Comparison of ENCODE assay signal across 24 cellular contexts in the genomic region with DNA sequence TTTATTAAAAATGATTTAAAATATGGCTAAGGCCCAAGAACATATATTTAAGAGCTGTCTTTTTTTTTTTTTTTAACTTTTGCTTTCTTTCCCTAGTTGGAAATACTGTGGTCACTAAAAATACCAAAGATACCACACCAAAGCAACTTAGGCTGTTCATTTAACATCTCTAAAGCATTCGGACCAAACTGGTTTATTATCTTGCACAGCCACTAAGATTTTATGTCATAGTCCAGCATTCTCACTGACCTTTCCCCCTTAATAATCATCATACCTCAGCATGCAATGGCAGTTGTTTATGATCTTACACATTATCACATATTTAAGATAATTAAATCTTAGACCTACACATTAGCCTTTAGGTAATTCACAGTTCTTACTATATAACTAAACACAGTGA.
A peak's percentile ranks its signal among the peaks of the same experiment; 100 is the strongest.
DNase-seq lines count a peak whose midpoint lies in the region; ATAC-seq, FAIRE-seq and TF ChIP-seq lines count a peak whose summit lies in the region.
"Had no signal": no experiment of that assay in that cellular context is flagged by ENCODE, and none has a peak within 500 bp of the region (broad histone marks: within the 10 kb centered on the region; RNA-seq: fewer than 3 reads in every experiment).

No MANE protein-coding gene starts in this region.

- no peak overlapping the region for H3K14ac ChIP-seq in trophoblast cell (ENCODE audit: low read length)

- H3K4me1 ChIP-seq in trophoblast cell (ENCODE audit: control insufficient read depth in 1 of 2, insufficient read depth in 2 of 2, low read length in 2 of 2): peaks cover 0 to 2% of the 10 kb centered on the region in 2 experiments
- H3K4me1 ChIP-seq: SJSA1 had no signal

- H2BK5ac ChIP-seq in trophoblast cell (ENCODE audit: low read depth, low read length, poor library complexity): no peak overlapping the region

- no peak overlapping the region for H4K91ac ChIP-seq in trophoblast cell (ENCODE audit: low read depth, low read length)

- no peak overlapping the region for H2AK5ac ChIP-seq in trophoblast cell (ENCODE audit: low read length)

- H2BK120ac ChIP-seq in trophoblast cell (ENCODE audit: insufficient read depth, low read length, poor library complexity): no peak overlapping the region

- no CpG with 5 or more reads among the region's 1 CpG for WGBS in trophoblast cell (ENCODE audit: extremely low coverage, insufficient coverage, insufficient read length)

- no peaks in the 10 kb centered on the region for H3K79me2 ChIP-seq in trophoblast cell (ENCODE audit: control insufficient read depth, insufficient read depth, low read length, poor library complexity)

- intact Hi-C loops in left ventricle myocardium superior (cut with micrococcal nuclease): no loop called here

- H3K9ac ChIP-seq in trophoblast cell (ENCODE audit: low read length): no peak overlapping the region

- no peak overlapping the region for H3K4me2 ChIP-seq in trophoblast cell (ENCODE audit: low read length)

- no peaks in the 10 kb centered on the region for H3K27me3 ChIP-seq in trophoblast cell (ENCODE audit: insufficient read depth, low read length)
- H3K27me3 ChIP-seq: SJSA1 had no signal

- H4K8ac ChIP-seq in trophoblast cell (ENCODE audit: low read depth, low read length): no peak overlapping the region

- peak; percentile 6 for DNase-seq in H4 (ENCODE audit: low spot score)
- DNase-seq in amniotic epithelial cell (ENCODE audit: low read depth): peak; percentile 21
- DNase-seq in glomerular visceral epithelial cell (ENCODE audit: extremely low spot score): peak; percentile 11
- DNase-seq in trophoblast cell: peak; percentile 26 to 93
- DNase-seq in left ventricle myocardium superior: no peak
- no peak for DNase-seq in NCI-H146 treated with DMSO at 0.1 percent for 48 hours (lab: John Stamatoyannopoulos, UW; ENCODE audit: unreplicated experiment)
- DNase-seq in GM12892 (ENCODE audit: insufficient read length): no peak
- DNase-seq in NCI-H1694 (lab: John Stamatoyannopoulos, UW): no peak
- DNase-seq: 8988T; AML-193; C1 segment of cervical spinal cord; Calu3; CD8-positive, alpha-beta memory T cell; DMS53; GDM1; H7; NCI-H1092 treated with DMSO at 0.1 percent for 48 hours; NCI-H146; NCI-H2081; NCI-H2171 treated with DMSO at 0.1 percent for 48 hours; NCI-H526; OCI-M1 had no signal

- no peak overlapping the region for H3K18ac ChIP-seq in trophoblast cell (ENCODE audit: low read length)

- no peak overlapping the region for H3K4me3 ChIP-seq in trophoblast cell (ENCODE audit: low read depth, low read length)
- H3K4me3 ChIP-seq: SJSA1 had no signal

- no peaks in the 10 kb centered on the region for H3K9me3 ChIP-seq in trophoblast cell (ENCODE audit: insufficient read depth, low read depth, low read length)
- H3K9me3 ChIP-seq: SJSA1 had no signal

- H3K4ac ChIP-seq in trophoblast cell (ENCODE audit: low read depth, low read length): no peak overlapping the region

- H4K12ac ChIP-seq in trophoblast cell (ENCODE audit: low read depth, low read length): no peak overlapping the region

- H3K27ac ChIP-seq in trophoblast cell (ENCODE audit: low read depth, low read length): no peak overlapping the region
- H3K27ac ChIP-seq: SJSA1 had no signal

- H3K79me1 ChIP-seq in trophoblast cell (ENCODE audit: low read length): no peaks in the 10 kb centered on the region

- no peak for FAIRE-seq in GM12892 (lab: Jason Lieb, UNC)

- no peak overlapping the region for H2BK12ac ChIP-seq in trophoblast cell (ENCODE audit: low read length)

- H3K36me3 ChIP-seq in trophoblast cell (ENCODE audit: control insufficient read depth in 1 of 2, insufficient read depth in 2 of 2, low read length in 2 of 2): no peaks in the 10 kb centered on the region
- H3K36me3 ChIP-seq: SJSA1 had no signal

- TF ChIP-seq POLR2A in GM12892 (IDR thresholded peaks at IDR 0.05; ENCODE audit: low read depth, low read length): no peak

- no peak for ATAC-seq in left ventricle myocardium superior
- ATAC-seq: Right ventricle myocardium inferior had no signal

- H3K23ac ChIP-seq in trophoblast cell (ENCODE audit: low read length): no peak overlapping the region

- no peak overlapping the region for H2AFZ ChIP-seq in trophoblast cell (ENCODE audit: insufficient read depth, low read length, poor library complexity)

Comparison
In these comparisons a context has a peak if more than half of its experiments do, and no peak if none do; other contexts are left out.
1. DNase-seq: peak in H4 (single experiment), amniotic epithelial cell (single experiment), glomerular visceral epithelial cell (single experiment) and trophoblast cell (2 of 2); none in left ventricle myocardium superior (single experiment), NCI-H146 treated with DMSO at 0.1 percent for 48 hours (single experiment), GM12892 (single experiment) and NCI-H1694 (single experiment).